Comparison of ENCODE assay signal across 24 cellular contexts in the genomic region with DNA sequence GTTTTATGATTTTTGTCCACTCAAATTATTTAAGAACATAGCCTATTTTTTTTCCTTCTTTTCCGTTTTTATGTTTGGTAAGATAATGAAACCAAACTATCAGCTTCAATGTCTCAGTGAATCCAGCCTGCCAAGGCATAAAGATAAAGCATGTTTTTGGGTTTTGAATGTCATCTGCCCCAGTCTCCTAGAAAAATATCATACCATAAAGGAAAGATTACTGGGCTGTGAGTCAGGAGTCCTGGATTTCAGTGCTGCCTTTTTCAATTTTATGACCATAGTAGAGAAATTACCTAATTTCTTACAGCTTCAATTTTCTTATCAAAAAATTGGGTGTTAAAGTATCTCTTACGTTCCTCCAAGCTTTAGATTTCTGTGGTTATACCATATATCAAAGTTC.
DNase-seq lines count a peak whose midpoint lies in the region; ATAC-seq and TF ChIP-seq lines count a peak whose summit lies in the region.
"Had no signal": no experiment of that assay in that cellular context is flagged by ENCODE, and none has a peak within 500 bp of the region (broad histone marks: within the 10 kb centered on the region; RNA-seq: fewer than 3 reads in every experiment).

No MANE protein-coding gene starts in this region.

- no peaks in the 10 kb centered on the region for H3K36me3 ChIP-seq in GM23248 (ENCODE audit: low read depth)
- no peaks in the 10 kb centered on the region for H3K36me3 ChIP-seq in SK-N-SH (replicated peaks in 1 of 2; ENCODE audit: control insufficient read depth in 1 of 2, insufficient read depth in 2 of 2, low read length in 1 of 2)
- no peaks in the 10 kb centered on the region for H3K36me3 ChIP-seq in skeletal muscle satellite cell (ENCODE audit: insufficient read depth, low read length)
- no peaks in the 10 kb centered on the region for H3K36me3 ChIP-seq in endodermal cell (ENCODE audit: control insufficient read depth, insufficient read depth, low read length)
- no peaks in the 10 kb centered on the region for H3K36me3 ChIP-seq in gastroesophageal sphincter
- H3K36me3 ChIP-seq: heart right ventricle, neutrophil had no signal

- peak overlapping the region; percentile 31; the same call in 1 of the 2 replicates for H3K4me3 ChIP-seq in GM23248
- H3K4me3 ChIP-seq in SK-N-SH (ENCODE audit: low read depth in 2 of 2, low read length in 1 of 2) = peak overlapping the region; percentile 6 to 27; a peak in 3 of 4 replicates
- peak overlapping the region; percentile 35 for H3K4me3 ChIP-seq in skeletal muscle satellite cell (ENCODE audit: low read length)
- H3K4me3 ChIP-seq in endodermal cell (ENCODE audit: low read length) = no peak overlapping the region
- no peak overlapping the region for H3K4me3 ChIP-seq in gastroesophageal sphincter
- H3K4me3 ChIP-seq: GM23338, psoas muscle had no signal

- peak overlapping the region; percentile 33; the same call in 1 of the 2 replicates for H2AFZ ChIP-seq in GM23248
- peak overlapping the region; percentile 80 for H2AFZ ChIP-seq in SK-N-SH (ENCODE audit: low read depth)
- H2AFZ ChIP-seq: GM23338 had no signal

- TF ChIP-seq EP300 in SK-N-SH (IDR thresholded peaks at IDR 0.05; ENCODE audit: borderline replicate concordance in 1 of 2, low read depth in 1 of 2, low read length in 1 of 2) (no peak), gastroesophageal sphincter (IDR thresholded peaks at IDR 0.05) (no peak)

- no peaks in the 10 kb centered on the region for H3K9me3 ChIP-seq in GM23248 (ENCODE audit: low read depth)
- H3K9me3 ChIP-seq in SK-N-SH = no peaks in the 10 kb centered on the region
- no peaks in the 10 kb centered on the region for H3K9me3 ChIP-seq in skeletal muscle satellite cell (replicated peaks; ENCODE audit: low read length)
- no peaks in the 10 kb centered on the region for H3K9me3 ChIP-seq in endodermal cell (ENCODE audit: control insufficient read depth, low read length)
- H3K9me3 ChIP-seq in gastroesophageal sphincter = no peaks in the 10 kb centered on the region
- H3K9me3 ChIP-seq: heart right ventricle, neutrophil, psoas muscle had no signal

- no peak for TF ChIP-seq RAD21 in SK-N-SH (IDR thresholded peaks at IDR 0.05; ENCODE audit: low read length)

- POLR2A ChIA-PET in SK-N-SH (lab: Yijun Ruan, JAX) = no interaction called here

- peak overlapping the region; percentile 58 for H3K4me2 ChIP-seq in GM23248 (ENCODE audit: unreplicated experiment)
- peak overlapping the region; percentile 62; the same call in 1 of the 2 replicates for H3K4me2 ChIP-seq in SK-N-SH
- H3K4me2 ChIP-seq in skeletal muscle satellite cell (ENCODE audit: low read length) = peak overlapping the region; percentile 61
- H3K4me2 ChIP-seq: GM23338 had no signal

- peaks cover 8% of the 10 kb centered on the region for H3F3A ChIP-seq in GM23248 (ENCODE audit: insufficient read depth)
- peaks cover 19% of the 10 kb centered on the region for H3F3A ChIP-seq in SK-N-SH (replicated peaks; ENCODE audit: insufficient read depth)

- CTCF ChIA-PET in SK-N-SH (lab: Yijun Ruan, JAX) = interaction anchor here (0.7 to 4.2 kb wide), 5 partner anchors 17 to 618 kb away, joined by 3 to 29 read pairs (median 6); no protein-coding TSS in a partner anchor

- H3K9me3 Mint-ChIP-seq in endodermal cell = no peaks in the 10 kb centered on the region
- H3K9me3 Mint-ChIP-seq: GM23338; memory B cell; T-helper 2 cell treated with Interferon-gamma antibody and Interleukin-4, amounts not matched to agents 5 μg/mL and 100 μg/mL, for 36 hours had no signal

- no peaks in the 10 kb centered on the region for H3K9me2 ChIP-seq in GM23248 (ENCODE audit: insufficient read depth)
- H3K9me2 ChIP-seq in SK-N-SH = no peaks in the 10 kb centered on the region

- peak; percentile 49 for DNase-seq in GM23248
- no peak for DNase-seq in SK-N-SH
- peak; percentile 48 for DNase-seq in dedifferentiated amniotic fluid mesenchymal stem cell (ENCODE audit: extremely low spot score)
- no peak for DNase-seq in cerebellar nuclear complex (lab: John Stamatoyannopoulos, UW)
- no peak for DNase-seq in endodermal cell
- DNase-seq: activated CD4-positive, alpha-beta T cell treated with anti-CD3 and anti-CD28 coated beads, Interleukin-2, amount 50 U/mL, for 4 hours; activated CD4-positive, CD25-positive, alpha-beta regulatory T cell; activated naive CD4-positive, alpha-beta T cell treated with anti-CD3 and anti-CD28 coated beads, Interleukin-2, amount 50 U/mL, for 16 hours; DMS153; GDM1; heart right ventricle; KG1; left colon; NCI-H2171 treated with DMSO at 0.1 percent for 48 hours; psoas muscle; RPMI8226; stimulated activated CD8-positive, alpha-beta memory T cell treated with anti-CD3 and anti-CD28 coated beads, Interleukin-4, amount 100 ng/mL, for 48 hours; trophoblast cell had no signal

- H3K27me3 ChIP-seq in GM23248 (replicated peaks; ENCODE audit: insufficient read depth) (no peaks in the 10 kb centered on the region), SK-N-SH (ENCODE audit: insufficient read depth) (no peaks in the 10 kb centered on the region), skeletal muscle satellite cell (ENCODE audit: control insufficient read depth, insufficient read depth, low read length) (no peaks in the 10 kb centered on the region), endodermal cell (ENCODE audit: control insufficient read depth, insufficient read depth, low read length, poor library complexity, severe bottlenecking) (no peaks in the 10 kb centered on the region), gastroesophageal sphincter (no peaks in the 10 kb centered on the region)
- H3K27me3 ChIP-seq: heart right ventricle had no signal

- H3K27ac ChIP-seq in GM23248 (peak overlapping the region; percentile 26; the same call in 1 of the 2 replicates), SK-N-SH (ENCODE audit: low read depth in 2 of 2, low read length in 1 of 2) (peak overlapping the region; percentile 63 to 99), endodermal cell (ENCODE audit: low read depth, low read length) (no peak overlapping the region), gastroesophageal sphincter (no peak overlapping the region)
- H3K27ac ChIP-seq: neutrophil, psoas muscle had no signal

- H3K4me1 Mint-ChIP-seq in endodermal cell = peaks cover 12% of the 10 kb centered on the region
- H3K4me1 Mint-ChIP-seq: memory B cell had no signal

- H3K4me1 ChIP-seq in GM23248 (ENCODE audit: insufficient read depth) = peaks cover 30% of the 10 kb centered on the region
- peaks cover 34 to 53% of the 10 kb centered on the region in 2 experiments; a peak in 3 of 4 replicates for H3K4me1 ChIP-seq in SK-N-SH (ENCODE audit: control insufficient read depth in 1 of 2, insufficient read depth in 2 of 2, low read depth in 1 of 2, low read length in 1 of 2)
- peaks cover 5% of the 10 kb centered on the region for H3K4me1 ChIP-seq in skeletal muscle satellite cell (ENCODE audit: control insufficient read depth, insufficient read depth, low read length)
- no peaks in the 10 kb centered on the region for H3K4me1 ChIP-seq in endodermal cell (ENCODE audit: control insufficient read depth, insufficient read depth, low read length)
- H3K4me1 ChIP-seq in gastroesophageal sphincter = no peaks in the 10 kb centered on the region
- H3K4me1 ChIP-seq: heart right ventricle, psoas muscle had no signal

- H3K36me3 Mint-ChIP-seq in endodermal cell (ENCODE audit: low read depth) = no peaks in the 10 kb centered on the region
- H3K36me3 Mint-ChIP-seq: memory B cell had no signal

- H3K79me2 ChIP-seq in GM23248 (ENCODE audit: insufficient read depth) (no peaks in the 10 kb centered on the region), SK-N-SH (ENCODE audit: insufficient read depth) (no peaks in the 10 kb centered on the region)

- H4K20me1 ChIP-seq in GM23248 (ENCODE audit: insufficient read depth) (no peaks in the 10 kb centered on the region), SK-N-SH (ENCODE audit: insufficient read depth) (no peaks in the 10 kb centered on the region)

- H3K27me3 Mint-ChIP-seq in endodermal cell (ENCODE audit: insufficient read depth) = no peaks in the 10 kb centered on the region
- H3K27me3 Mint-ChIP-seq: memory B cell had no signal

- H3K27ac Mint-ChIP-seq in endodermal cell = no peak overlapping the region
- H3K27ac Mint-ChIP-seq: memory B cell; T-helper 2 cell treated with Interferon-gamma antibody and Interleukin-4, amounts not matched to agents 5 μg/mL and 100 μg/mL, for 36 hours had no signal

- no peak overlapping the region for H3K4me3 Mint-ChIP-seq in endodermal cell
- H3K4me3 Mint-ChIP-seq: GM23338; memory B cell; T-helper 2 cell treated with Interferon-gamma antibody and Interleukin-4, amounts not matched to agents 5 μg/mL and 100 μg/mL, for 36 hours had no signal

- no peak for ATAC-seq in gastroesophageal sphincter
- ATAC-seq: GM23338, heart right ventricle, left colon, psoas muscle had no signal

- TF ChIP-seq CTCF in SK-N-SH (IDR thresholded peaks at IDR 0.05) (no peak), endodermal cell (conservative IDR thresholded peaks at IDR 0.05) (no peak), gastroesophageal sphincter (IDR thresholded peaks at IDR 0.05) (no peak)

- H3K9ac ChIP-seq in GM23248 (peak overlapping the region; percentile 42), SK-N-SH (peak overlapping the region; percentile 42; the same call in 1 of the 2 replicates), skeletal muscle satellite cell (ENCODE audit: low read depth, low read length) (peak overlapping the region; percentile 47), endodermal cell (ENCODE audit: extremely low read depth, low read length, poor library complexity, severe bottlenecking) (no peak overlapping the region)

- TF ChIP-seq POLR2A in gastroesophageal sphincter (IDR thresholded peaks at IDR 0.05) = no peak

- in situ Hi-C loops in GM23248 (cut with MboI) = no loop called here

- 58 to 69% methylated on average over 2 of the region's 2 CpGs for WGBS in GM23248 (ENCODE audit: low coverage in 1 of 2, low lambda C conversion rate in 2 of 2, missing lambda C conversion rate in 2 of 2), 2 experiments
- 14% methylated on average over 2 of the region's 2 CpGs for WGBS in SK-N-SH (ENCODE audit: low lambda C conversion rate)
- 93 to 100% methylated on average over 1 to 2 of the region's 2 CpGs for WGBS in endodermal cell (ENCODE audit: insufficient coverage in 1 of 2, insufficient read length in 1 of 2), 2 experiments
- 47 to 62% methylated on average over 2 of the region's 2 CpGs for WGBS in gastroesophageal sphincter (ENCODE audit: low coverage in 1 of 2), 2 donors

TF ChIP-seq in SK-N-SH, 30 proteins besides CTCF, POLR2A, EP300 and RAD21 (continues in another document):
- no peak for TF ChIP-seq SIN3A (IDR thresholded peaks at IDR 0.05; ENCODE audit: borderline replicate concordance, low read depth, low read length)
- TF ChIP-seq RFX5 (IDR thresholded peaks at IDR 0.05; ENCODE audit: low read length) = no peak
- TF ChIP-seq MXI1 (IDR thresholded peaks at IDR 0.05; ENCODE audit: low read depth, low read length) = no peak
- no peak for TF ChIP-seq YY1 (IDR thresholded peaks at IDR 0.05; ENCODE audit: low read depth)
- no peak for TF ChIP-seq RCOR1 (IDR thresholded peaks at IDR 0.05; ENCODE audit: low read length)
- TF ChIP-seq, protein P1, sequence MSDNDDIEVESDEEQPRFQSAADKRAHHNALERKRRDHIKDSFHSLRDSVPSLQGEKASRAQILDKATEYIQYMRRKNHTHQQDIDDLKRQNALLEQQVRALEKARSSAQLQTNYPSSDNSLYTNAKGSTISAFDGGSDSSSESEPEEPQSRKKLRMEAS (IDR thresholded peaks at IDR 0.05; ENCODE audit: low read depth) = no peak

Comparison
In these comparisons a context has a peak if more than half of its experiments do, and no peak if none do; other contexts are left out.
1. DNase-seq: peak in GM23248 (single experiment) and dedifferentiated amniotic fluid mesenchymal stem cell (single experiment); none in SK-N-SH (single experiment), cerebellar nuclear complex (0 of 2) and endodermal cell (single experiment).
2. H3K27ac ChIP-seq: peak in GM23248 (single experiment) and SK-N-SH (2 of 2); none in endodermal cell (single experiment) and gastroesophageal sphincter (0 of 4).
3. H3K4me3 ChIP-seq: peak in GM23248 (single experiment), SK-N-SH (2 of 2) and skeletal muscle satellite cell (single experiment); none in endodermal cell (single experiment) and gastroesophageal sphincter (0 of 2).
4. Peak in every context shown above with its lines, with median percentiles within 50 percentile points of each other: H3K4me2 ChIP-seq.